19 cellular contexts compared by ENCODE assay signal in genomic region chr1:61173118-61173517, GRCh38.
DNase-seq lines count a peak whose midpoint lies in the region; ATAC-seq and TF ChIP-seq lines count a peak whose summit lies in the region.
"Had no signal": no experiment of that assay in that cellular context is flagged by ENCODE, and none has a peak within 500 bp of the region (broad histone marks: within the 10 kb centered on the region; RNA-seq: fewer than 3 reads in every experiment).

No MANE protein-coding gene starts in this region.

- no peaks in the 10 kb centered on the region for H3K79me1 ChIP-seq in neuronal stem cell (ENCODE audit: low read depth, low read length)

- H3K36me3 Mint-ChIP-seq in CD8-positive, alpha-beta memory T cell = peaks cover 0 to 1% (median 0%) of the 10 kb centered on the region in 3 donors
- H3K36me3 Mint-ChIP-seq: activated naive CD4-positive, alpha-beta T cell treated with anti-CD3 and anti-CD28 coated beads, Interleukin-2, amount 50 U/mL, for 24 hours had no signal

- TF ChIP-seq POLR2A in adrenal gland (IDR thresholded peaks at IDR 0.05) = no peak
- TF ChIP-seq POLR2A in heart left ventricle (IDR thresholded peaks at IDR 0.05) = no peak
- no peak for TF ChIP-seq POLR2A in thyroid gland (IDR thresholded peaks at IDR 0.05)

- POLR2A ChIA-PET in CD8-positive, alpha-beta memory T cell (lab: Charles Lee) = no interaction called here

- H3K27me3 Mint-ChIP-seq in CD8-positive, alpha-beta memory T cell = no peaks in the 10 kb centered on the region
- H3K27me3 Mint-ChIP-seq: activated naive CD4-positive, alpha-beta T cell treated with anti-CD3 and anti-CD28 coated beads, Interleukin-2, amount 50 U/mL, for 24 hours; CD4-positive, alpha-beta T cell had no signal

- ATAC-seq in heart left ventricle = peak in 3 of 4 donors; percentile 44 to 68 (median 51)
- ATAC-seq: activated CD8-positive, alpha-beta memory T cell treated with anti-CD3 and anti-CD28 coated beads, Interleukin-2, amount 10 ng/mL, durations not matched to agents 7 days and 5 days had no signal

- no peak overlapping the region for H3K27ac Mint-ChIP-seq in CD8-positive, alpha-beta memory T cell
- H3K27ac Mint-ChIP-seq: activated CD8-positive, alpha-beta memory T cell treated with anti-CD3 and anti-CD28 coated beads, Interleukin-2, amount 10 ng/mL, durations not matched to agents 7 days and 5 days; activated naive CD4-positive, alpha-beta T cell treated with anti-CD3 and anti-CD28 coated beads, Interleukin-2, amount 50 U/mL, for 24 hours; activated T-helper 1 cell treated with anti-CD3 and anti-CD28 coated beads, Interleukin-12 subunit alpha, Interleukin-12 subunit beta, Interleukin-2, Interleukin-4 antibody, amounts not matched to agents 30 ng/mL and 10 ng/mL and 1 ng/mL, durations not matched to agents 14 hours and 24 hours and 36 hours; CD4-positive, alpha-beta T cell; nephron progenitor cell had no signal

- H2BK120ac ChIP-seq in neuronal stem cell (ENCODE audit: low read depth, low read length) = no peak overlapping the region

- no peak overlapping the region for H2AFZ ChIP-seq in neuronal stem cell (ENCODE audit: low read length)
- H2AFZ ChIP-seq: parathyroid adenoma had no signal

- H3K18ac ChIP-seq in neuronal stem cell (ENCODE audit: low read length) = no peak overlapping the region

- no peak overlapping the region for H2BK15ac ChIP-seq in neuronal stem cell (ENCODE audit: low read length)

- DNase-seq in adrenal gland (peak in 5 of 7 donors; percentile 37 to 53 (median 44)), heart left ventricle (peak in 3 of 5 donors; percentile 59 to 77 (median 61)), neuronal stem cell (ENCODE audit: low spot score) (no peak), thyroid gland (peak; percentile 33 to 37), DMS79 (lab: John Stamatoyannopoulos, UW) (no peak)
- DNase-seq in activated CD8-positive, alpha-beta memory T cell treated with anti-CD3 and anti-CD28 coated beads, Interleukin-2, amount 50 U/mL, for 48 hours = no peak
- DNase-seq in CD8-positive, alpha-beta memory T cell = no peak
- DNase-seq: activated CD4-positive, alpha-beta T cell treated with anti-CD3 and anti-CD28 coated beads, Interleukin-2, amount 50 U/mL, for 1 hour; activated CD8-positive, alpha-beta memory T cell treated with anti-CD3 and anti-CD28 coated beads, Interleukin-2, amount 10 ng/mL, durations not matched to agents 7 days and 5 days; CD4-positive, alpha-beta T cell; IMR-90; NCI-H1105; NCI-H2029; nephron progenitor cell; OCI-M1; WERI-Rb-1 had no signal

- no peak overlapping the region for H4K91ac ChIP-seq in neuronal stem cell (ENCODE audit: low read depth, low read length, poor library complexity)

- no peak for TF ChIP-seq CTCF in adrenal gland (IDR thresholded peaks at IDR 0.05)
- TF ChIP-seq CTCF in heart left ventricle (IDR thresholded peaks at IDR 0.05) = no peak
- no peak for TF ChIP-seq CTCF in thyroid gland (IDR thresholded peaks at IDR 0.05)

- H4K8ac ChIP-seq in neuronal stem cell (ENCODE audit: low read depth, low read length) = no peak overlapping the region

- no peak overlapping the region for H3K4me3 Mint-ChIP-seq in CD8-positive, alpha-beta memory T cell
- H3K4me3 Mint-ChIP-seq: activated CD8-positive, alpha-beta memory T cell treated with anti-CD3 and anti-CD28 coated beads, Interleukin-2, amount 10 ng/mL, durations not matched to agents 7 days and 5 days; activated naive CD4-positive, alpha-beta T cell treated with anti-CD3 and anti-CD28 coated beads, Interleukin-2, amount 50 U/mL, for 24 hours; activated T-helper 1 cell treated with anti-CD3 and anti-CD28 coated beads, Interleukin-12 subunit alpha, Interleukin-12 subunit beta, Interleukin-2, Interleukin-4 antibody, amounts not matched to agents 30 ng/mL and 10 ng/mL and 1 ng/mL, durations not matched to agents 14 hours and 24 hours and 36 hours; CD4-positive, alpha-beta T cell; nephron progenitor cell had no signal

- CTCF ChIA-PET in CD8-positive, alpha-beta memory T cell (lab: Charles Lee) = no interaction called here

- H2BK5ac ChIP-seq in neuronal stem cell (ENCODE audit: low read length) = peak overlapping the region; percentile 19

- H3K36me3 ChIP-seq in adrenal gland (replicated peaks in 1 of 2) = no peaks in the 10 kb centered on the region
- no peaks in the 10 kb centered on the region for H3K36me3 ChIP-seq in heart left ventricle
- H3K36me3 ChIP-seq in neuronal stem cell (replicated peaks in 1 of 2; ENCODE audit: control insufficient read depth in 2 of 2, insufficient read depth in 2 of 2, low read length in 2 of 2) = no peaks in the 10 kb centered on the region
- no peaks in the 10 kb centered on the region for H3K36me3 ChIP-seq in thyroid gland
- no peaks in the 10 kb centered on the region for H3K36me3 ChIP-seq in CD8-positive, alpha-beta memory T cell (ENCODE audit: insufficient read depth, low read length)
- H3K36me3 ChIP-seq: WERI-Rb-1 had no signal

- no peak overlapping the region for H3K14ac ChIP-seq in neuronal stem cell (ENCODE audit: low read length)

- no peak overlapping the region for H3K4me2 ChIP-seq in neuronal stem cell (ENCODE audit: insufficient read depth, low read length, poor library complexity, severe bottlenecking)

- H3K27ac ChIP-seq in adrenal gland = peak overlapping the region in 2 of 5 donors; percentile 53 to 71
- peak overlapping the region in 10 of 12 donors; percentile 5 to 68 (median 30) for H3K27ac ChIP-seq in heart left ventricle
- no peak overlapping the region for H3K27ac ChIP-seq in neuronal stem cell (replicated peaks; ENCODE audit: low read length)
- H3K27ac ChIP-seq in thyroid gland = peak overlapping the region; percentile 6 to 62 (median 61)
- H3K27ac ChIP-seq in CD8-positive, alpha-beta memory T cell (ENCODE audit: low read depth, low read length) = no peak overlapping the region
- H3K27ac ChIP-seq: parathyroid adenoma, WERI-Rb-1 had no signal

- no peak overlapping the region for H2AK5ac ChIP-seq in neuronal stem cell (ENCODE audit: low read depth, low read length)

- H3K4me1 ChIP-seq in adrenal gland (replicated peaks in 1 of 2) (peaks cover 38 to 56% of the 10 kb centered on the region in 2 donors), heart left ventricle (peaks cover 12 to 92% (median 60%) of the 10 kb centered on the region in 12 donors), neuronal stem cell (ENCODE audit: control insufficient read depth in 2 of 2, insufficient read depth in 1 of 2, low read depth in 1 of 2, low read length in 2 of 2) (no peaks in the 10 kb centered on the region), thyroid gland (peaks cover 57 to 68% of the 10 kb centered on the region in 2 donors)
- no peaks in the 10 kb centered on the region for H3K4me1 ChIP-seq in CD8-positive, alpha-beta memory T cell (ENCODE audit: insufficient read depth, low read length)

- no peaks in the 10 kb centered on the region for H3K9me3 Mint-ChIP-seq in CD8-positive, alpha-beta memory T cell
- H3K9me3 Mint-ChIP-seq: activated naive CD4-positive, alpha-beta T cell treated with anti-CD3 and anti-CD28 coated beads, Interleukin-2, amount 50 U/mL, for 24 hours; activated T-helper 1 cell treated with anti-CD3 and anti-CD28 coated beads, Interleukin-12 subunit alpha, Interleukin-12 subunit beta, Interleukin-2, Interleukin-4 antibody, amounts not matched to agents 30 ng/mL and 10 ng/mL and 1 ng/mL, durations not matched to agents 14 hours and 24 hours and 36 hours; CD4-positive, alpha-beta T cell; nephron progenitor cell had no signal

- H3K4me3 ChIP-seq in adrenal gland (no peak overlapping the region), heart left ventricle (no peak overlapping the region), neuronal stem cell (ENCODE audit: low read length in 2 of 2) (no peak overlapping the region), thyroid gland (replicated peaks in 1 of 3) (no peak overlapping the region)
- H3K4me3 ChIP-seq in CD8-positive, alpha-beta memory T cell (ENCODE audit: low read length) = no peak overlapping the region

- H3K27me3 ChIP-seq in adrenal gland = no peaks in the 10 kb centered on the region
- H3K27me3 ChIP-seq in heart left ventricle = no peaks in the 10 kb centered on the region
- H3K27me3 ChIP-seq in neuronal stem cell (ENCODE audit: control insufficient read depth in 3 of 3, insufficient read depth in 3 of 3, low read depth in 1 of 3, low read length in 3 of 3) = no peaks in the 10 kb centered on the region
- H3K27me3 ChIP-seq in thyroid gland = no peaks in the 10 kb centered on the region
- H3K27me3 ChIP-seq in CD8-positive, alpha-beta memory T cell (ENCODE audit: insufficient read depth, low read length, poor library complexity, severe bottlenecking) = no peaks in the 10 kb centered on the region

- H2BK12ac ChIP-seq in neuronal stem cell (ENCODE audit: low read length) = no peak overlapping the region

- no peak overlapping the region for H3K23ac ChIP-seq in neuronal stem cell (ENCODE audit: low read depth, low read length, poor library complexity)

- intact Hi-C loops in adrenal gland (cut with DNase I) = no loop called here
- intact Hi-C loops in heart left ventricle (cut with DNase I) = loop anchor here in 3 of 10 donors (5.0 to 10.0 kb wide), 3 partner anchors 41 to 198 kb away; no protein-coding TSS in a partner anchor
- intact Hi-C loops in thyroid gland (cut with DNase I) = no loop called here

- no peaks in the 10 kb centered on the region for H3K4me1 Mint-ChIP-seq in CD8-positive, alpha-beta memory T cell
- H3K4me1 Mint-ChIP-seq: activated naive CD4-positive, alpha-beta T cell treated with anti-CD3 and anti-CD28 coated beads, Interleukin-2, amount 50 U/mL, for 24 hours had no signal

- no peak overlapping the region for H3K4ac ChIP-seq in neuronal stem cell (ENCODE audit: low read length)

- H3K9me3 ChIP-seq in adrenal gland (replicated peaks in 1 of 3) (no peaks in the 10 kb centered on the region), heart left ventricle (no peaks in the 10 kb centered on the region), neuronal stem cell (replicated peaks in 1 of 2; ENCODE audit: control insufficient read depth in 2 of 2, insufficient read depth in 1 of 2, low read depth in 1 of 2, low read length in 2 of 2) (no peaks in the 10 kb centered on the region), thyroid gland (no peaks in the 10 kb centered on the region)
- no peaks in the 10 kb centered on the region for H3K9me3 ChIP-seq in CD8-positive, alpha-beta memory T cell (ENCODE audit: low read length)

- 55 to 67% (median 65%) methylated on average over 6 of the region's 6 CpGs for WGBS in adrenal gland, 4 donors
- 65 to 71% (median 66%) methylated on average over 6 of the region's 6 CpGs for WGBS in heart left ventricle, 4 donors
- no CpG with 5 or more reads among the region's 6 CpGs for WGBS in neuronal stem cell (ENCODE audit: extremely low coverage in 2 of 2, insufficient read length in 2 of 2, insufficient replicate concordance in 1 of 2), 2 donors
- 76 to 78% methylated on average over 6 of the region's 6 CpGs for WGBS in thyroid gland, 2 donors

- H3K9ac ChIP-seq in neuronal stem cell (ENCODE audit: low read depth, low read length, poor library complexity) = no peak overlapping the region
- H3K9ac ChIP-seq: parathyroid adenoma had no signal

Comparison
In these comparisons a context has a peak if more than half of its experiments do, and no peak if none do; other contexts are left out.
1. DNase-seq: peak in adrenal gland (5 of 7), heart left ventricle (3 of 5) and thyroid gland (2 of 2); none in neuronal stem cell (single experiment), activated CD8-positive, alpha-beta memory T cell treated with anti-CD3 and anti-CD28 coated beads, Interleukin-2, amount 50 U/mL, for 48 hours (single experiment), CD8-positive, alpha-beta memory T cell (0 of 5) and DMS79 (single experiment).
2. H3K27ac ChIP-seq: peak in heart left ventricle (10 of 12) and thyroid gland (3 of 3); none in neuronal stem cell (single experiment) and CD8-positive, alpha-beta memory T cell (single experiment).